In genomic region chr10:80357000-80357803, GRCh38 we compare ENCODE assay signal across 9 cellular contexts. TPM values are rescaled to one million over a fixed set of nuclear protein-coding genes. Genes with fewer than 3 reads are reported as not detected.
DNase-seq lines count a peak whose midpoint lies in the region; ATAC-seq and TF ChIP-seq lines count a peak whose summit lies in the region.
"Had no signal": no experiment of that assay in that cellular context is flagged by ENCODE, and none has a peak within 500 bp of the region (broad histone marks: within the 10 kb centered on the region; RNA-seq: fewer than 3 reads in every experiment).

No MANE protein-coding gene starts in this region.

- peaks cover 39% of the 10 kb centered on the region for H3K27me3 Mint-ChIP-seq in activated naive CD8-positive, alpha-beta T cell treated with anti-CD3 and anti-CD28 coated beads, Interleukin-2, amount 50 U/mL, for 24 hours

- no peaks in the 10 kb centered on the region for H3K9me3 ChIP-seq in suprapubic skin

- DNase-seq in NCI-H446 treated with DMSO at 0.1 percent for 48 hours (lab: John Stamatoyannopoulos, UW) (peak; percentile 2), NCI-H446 (lab: John Stamatoyannopoulos, UW) (no peak), left colon (peak in 1 of 2 donors; percentile 16), suprapubic skin (ENCODE audit: low spot score in 2 of 2) (no peak), foreskin melanocyte (no peak)
- DNase-seq in activated naive CD8-positive, alpha-beta T cell treated with anti-CD3 and anti-CD28 coated beads, Interleukin-2, amount 50 U/mL, for 24 hours, result peak; percentile 13

- WGBS in suprapubic skin, result 9% methylated on average over 47 of the region's 47 CpGs

- no peak for TF ChIP-seq CTCF in suprapubic skin (IDR thresholded peaks at IDR 0.05)

- peaks cover 8% of the 10 kb centered on the region for H3K4me1 Mint-ChIP-seq in activated naive CD8-positive, alpha-beta T cell treated with anti-CD3 and anti-CD28 coated beads, Interleukin-2, amount 50 U/mL, for 24 hours

- ATAC-seq in activated naive CD8-positive, alpha-beta T cell treated with anti-CD3 and anti-CD28 coated beads, Interleukin-2, amount 50 U/mL, for 24 hours, result no peak
- ATAC-seq in left colon, result peak; percentile 75
- no peak for ATAC-seq in GM19023 (IDR thresholded peaks at IDR 0.05; ENCODE audit: unreplicated experiment)
- no peak for ATAC-seq in GM21529 (IDR thresholded peaks at IDR 0.05; ENCODE audit: unreplicated experiment)

- intact Hi-C loops in left colon (cut with DNase I, micrococcal nuclease), result no loop called here

- H3K27me3 ChIP-seq in suprapubic skin, result peaks cover 12% of the 10 kb centered on the region

- peak overlapping the region; percentile 52 for H3K4me3 ChIP-seq in suprapubic skin

- H3K36me3 ChIP-seq in suprapubic skin, result no peaks in the 10 kb centered on the region

- H3K4me3 Mint-ChIP-seq in activated naive CD8-positive, alpha-beta T cell treated with anti-CD3 and anti-CD28 coated beads, Interleukin-2, amount 50 U/mL, for 24 hours, result peak overlapping the region; percentile 65

- H3K27ac ChIP-seq in suprapubic skin, result no peak overlapping the region
- H3K27ac ChIP-seq: KMS-11 had no signal

- TF ChIP-seq POLR2A in suprapubic skin (IDR thresholded peaks at IDR 0.05), result no peak

- peaks cover 15% of the 10 kb centered on the region for H3K4me1 ChIP-seq in suprapubic skin

- no peak overlapping the region for H3K27ac Mint-ChIP-seq in activated naive CD8-positive, alpha-beta T cell treated with anti-CD3 and anti-CD28 coated beads, Interleukin-2, amount 50 U/mL, for 24 hours

- no peak for TF ChIP-seq EP300 in suprapubic skin (IDR thresholded peaks at IDR 0.05)

- no peaks in the 10 kb centered on the region for H3K9me3 Mint-ChIP-seq in activated naive CD8-positive, alpha-beta T cell treated with anti-CD3 and anti-CD28 coated beads, Interleukin-2, amount 50 U/mL, for 24 hours

- H3K36me3 Mint-ChIP-seq in activated naive CD8-positive, alpha-beta T cell treated with anti-CD3 and anti-CD28 coated beads, Interleukin-2, amount 50 U/mL, for 24 hours (ENCODE audit: low read depth), result no peaks in the 10 kb centered on the region

RNA-seq across cellular contexts. Expression of gene DYDC2, which starts 0.6 kb away (rescaled TPM):
- not detected for total RNA-seq in left colon
- total RNA-seq in suprapubic skin, result 1 to 10 TPM in 1 of 4 donors, not detected in 3; 2.4 TPM

RNA-seq across cellular contexts. Expression of gene DYDC1, which starts 0.6 kb away (rescaled TPM):
- total RNA-seq in left colon (not detected), suprapubic skin (not detected)

RNA-seq across cellular contexts. Expression of gene PRXL2A, which starts 51.1 kb away (rescaled TPM):
- 100 to 1,000 TPM in 1 of 2 donors, 10 to 100 TPM in 1; 97.6 to 108 TPM for total RNA-seq in left colon
- 100 to 1,000 TPM in 3 of 4 donors, 10 to 100 TPM in 1; 91.0 to 106 (median 105) TPM for total RNA-seq in suprapubic skin

Comparison
In these comparisons a context has a peak if more than half of its experiments do, and no peak if none do; other contexts are left out.
1. DNase-seq: peak in NCI-H446 treated with DMSO at 0.1 percent for 48 hours (single experiment) and activated naive CD8-positive, alpha-beta T cell treated with anti-CD3 and anti-CD28 coated beads, Interleukin-2, amount 50 U/mL, for 24 hours (single experiment); none in NCI-H446 (0 of 2), suprapubic skin (0 of 2) and foreskin melanocyte (single experiment).